In the genomic region with DNA sequence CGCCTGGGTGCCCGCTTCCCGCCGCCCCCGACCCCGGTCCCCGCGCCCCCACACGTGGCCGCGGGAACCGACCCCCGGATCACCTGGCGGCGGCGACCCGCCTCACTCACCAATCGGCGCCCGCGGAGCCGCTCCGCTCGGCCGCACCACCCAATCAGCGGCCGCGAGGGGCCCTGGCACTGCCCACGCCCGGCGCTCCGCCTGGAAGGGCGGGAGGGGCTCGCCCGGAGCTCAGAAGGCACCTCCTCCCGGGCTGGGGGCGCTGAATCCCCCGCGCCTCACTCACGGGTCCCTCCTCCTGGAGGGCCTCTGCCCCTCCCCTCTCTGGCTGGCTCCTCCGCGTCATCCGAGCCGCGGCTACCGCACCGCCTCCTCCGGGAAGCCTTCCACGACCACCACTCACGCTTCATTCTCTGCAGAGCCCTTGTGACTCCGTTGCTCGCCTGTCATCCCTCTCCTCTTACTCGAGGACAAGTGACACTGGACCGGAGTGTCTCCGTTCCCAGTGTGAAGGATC, we compare ENCODE assay signal across 8 cellular contexts. TPM values are rescaled to one million over a fixed set of nuclear protein-coding genes. Genes with fewer than 3 reads are reported as not detected.
DNase-seq lines count a peak whose midpoint lies in the region; ATAC-seq and TF ChIP-seq lines count a peak whose summit lies in the region.

No MANE protein-coding gene starts in this region.

- H3K9me3 Mint-ChIP-seq in CD8-positive, alpha-beta memory T cell: no peaks in the 10 kb centered on the region
- H3K9me3 Mint-ChIP-seq in WTC11: no peaks in the 10 kb centered on the region

- H3K27ac Mint-ChIP-seq in CD8-positive, alpha-beta memory T cell: peak overlapping the region in 4 of 8 donors; percentile 51 to 84 (median 64)
- H3K27ac Mint-ChIP-seq in WTC11: no peak overlapping the region

- H3K4me1 ChIP-seq in CD8-positive, alpha-beta memory T cell (ENCODE audit: insufficient read depth, low read length): peaks cover 17% of the 10 kb centered on the region

- peaks cover 8% of the 10 kb centered on the region for H3K27me3 ChIP-seq in CD8-positive, alpha-beta memory T cell (ENCODE audit: insufficient read depth, low read length, poor library complexity, severe bottlenecking)

- DNase-seq in CD8-positive, alpha-beta memory T cell: peak; percentile 42 to 71 (median 54)
- DNase-seq in NCI-H1105 treated with DMSO at 0.1 percent for 48 hours (lab: John Stamatoyannopoulos, UW) (peak; percentile 64), WTC11 (ENCODE audit: low spot score) (peak; percentile 86), cerebellar cortex (ENCODE audit: low spot score) (peak; percentile 71), kidney tubule cell (ENCODE audit: low spot score) (peak; percentile 86)
- DNase-seq in stimulated activated CD4-positive, alpha-beta T cell treated with anti-CD3 and anti-CD28 coated beads, Interleukin-1b, Interleukin-23, amount 100 ng/mL, for 4 hours (ENCODE audit: low read depth in 2 of 2): peak; percentile 40 to 65

- ATAC-seq in GM21786 (IDR thresholded peaks at IDR 0.05; ENCODE audit: unreplicated experiment) (peak; percentile 40), WTC11 (peak; percentile 82), HG03280 (IDR thresholded peaks at IDR 0.05; ENCODE audit: unreplicated experiment) (no peak)

- H3K4me1 Mint-ChIP-seq in CD8-positive, alpha-beta memory T cell: peaks cover 14 to 39% (median 21%) of the 10 kb centered on the region in 3 donors
- peaks cover 36% of the 10 kb centered on the region for H3K4me1 Mint-ChIP-seq in WTC11

- no peaks in the 10 kb centered on the region for H3K9me3 ChIP-seq in CD8-positive, alpha-beta memory T cell (ENCODE audit: low read length)

- peaks cover 0 to 2% (median 0%) of the 10 kb centered on the region in 3 donors for H3K36me3 Mint-ChIP-seq in CD8-positive, alpha-beta memory T cell
- H3K36me3 Mint-ChIP-seq in WTC11: no peaks in the 10 kb centered on the region

- POLR2A ChIA-PET in CD8-positive, alpha-beta memory T cell (lab: Charles Lee): interaction anchor here (1.1 to 2.3 kb wide), 2 partner anchors 55 to 98 kb away, joined by 3 to 13 read pairs; partner anchors contain the start of gene HP1BP3
- POLR2A ChIA-PET in WTC11 (lab: Charles Lee): interaction anchor here (1.1 to 3.4 kb wide), 2 partner anchors 35 to 55 kb away, joined by 3 to 14 read pairs; partner anchors contain the start of gene HP1BP3

- no peak overlapping the region for H3K27ac ChIP-seq in CD8-positive, alpha-beta memory T cell (ENCODE audit: low read depth, low read length)

- peak overlapping the region; percentile 81 to 93 (median 85) for H3K4me3 Mint-ChIP-seq in CD8-positive, alpha-beta memory T cell
- peak overlapping the region; percentile 87 for H3K4me3 Mint-ChIP-seq in WTC11

- H3K36me3 ChIP-seq in CD8-positive, alpha-beta memory T cell (ENCODE audit: insufficient read depth, low read length): no peaks in the 10 kb centered on the region

- peaks cover 0 to 9% of the 10 kb centered on the region in 2 donors for H3K27me3 Mint-ChIP-seq in CD8-positive, alpha-beta memory T cell
- H3K27me3 Mint-ChIP-seq in WTC11 (ENCODE audit: low read depth): peaks cover 55% of the 10 kb centered on the region

- no peak for TF ChIP-seq CTCF in WTC11 (IDR thresholded peaks at IDR 0.05)

- H3K4me3 ChIP-seq in CD8-positive, alpha-beta memory T cell (ENCODE audit: low read length): peak overlapping the region; percentile 83

- CTCF ChIA-PET in CD8-positive, alpha-beta memory T cell (lab: Charles Lee): interaction anchor here (0.9 to 4.0 kb wide), 2 partner anchors 15 to 35 kb away, joined by 3 to 15 read pairs; no protein-coding TSS in a partner anchor
- CTCF ChIA-PET in WTC11 (lab: Charles Lee): interaction anchor here (0.6 to 9.0 kb wide), 4 partner anchors 14 to 463 kb away, joined by 3 to 124 read pairs (median 8); partner anchors contain the start of gene KIF17

TF ChIP-seq in WTC11, 78 proteins besides CTCF, POLR2A, EP300 and RAD21:
- TF ChIP-seq SP1 (CRISPR knock-in tag; conservative IDR thresholded peaks at IDR 0.05) (peak; percentile 77), GTF2I (CRISPR knock-in tag; conservative IDR thresholded peaks at IDR 0.05) (peak; percentile 88), HMGXB4 (CRISPR knock-in tag; IDR thresholded peaks at IDR 0.05) (peak; percentile 21; the same call in 1 of the 2 replicates), ETV6 (CRISPR knock-in tag; IDR thresholded peaks at IDR 0.05) (0 out of 2 replicates have a peak, but pooled peaks have one; percentile 38), TEAD1 (CRISPR knock-in tag; IDR thresholded peaks at IDR 0.05) (peak; percentile 45; the same call in 1 of the 2 replicates), ESRRA (CRISPR knock-in tag; IDR thresholded peaks at IDR 0.05; ENCODE audit: borderline replicate concordance) (no peak), ZNF263 (CRISPR knock-in tag; IDR thresholded peaks at IDR 0.05; ENCODE audit: low read depth) (no peak), NFYB (CRISPR knock-in tag; conservative IDR thresholded peaks at IDR 0.05; ENCODE audit: low read depth) (peak; percentile 78), ZBTB43 (CRISPR knock-in tag; IDR thresholded peaks at IDR 0.05) (no peak), USF2 (CRISPR knock-in tag; IDR thresholded peaks at IDR 0.05) (peak; percentile 66), JUN (CRISPR knock-in tag; IDR thresholded peaks at IDR 0.05) (no peak)

RNA-seq across cellular contexts. Expression of gene SH2D5, which starts 0.4 kb away (rescaled TPM):
- total RNA-seq in CD8-positive, alpha-beta memory T cell: under 1 TPM; 0.13 to 0.24 TPM
- not detected for polyA plus RNA-seq in CD8-positive, alpha-beta memory T cell
- 13.4 to 17.8 TPM (median 13.8 TPM) in 3 replicates for total RNA-seq in WTC11 (2021)

RNA-seq across cellular contexts. Expression of gene KIF17, which starts 14.3 kb away (rescaled TPM):
- total RNA-seq in CD8-positive, alpha-beta memory T cell: not detected
- not detected for polyA plus RNA-seq in CD8-positive, alpha-beta memory T cell
- total RNA-seq in WTC11 (2021): 8.1 to 16.1 TPM (median 14.3 TPM) in 3 replicates

RNA-seq across cellular contexts. Expression of gene HP1BP3, which starts 55.0 kb away (rescaled TPM):
- 100 to 1,000 TPM; 155 to 166 TPM for total RNA-seq in CD8-positive, alpha-beta memory T cell
- polyA plus RNA-seq in CD8-positive, alpha-beta memory T cell: 221 TPM
- total RNA-seq in WTC11 (2021): 121 to 140 TPM (median 132 TPM) in 3 replicates

Comparison
In these comparisons a context has a peak if more than half of its experiments do, and no peak if none do; other contexts are left out.
1. RNA of gene SH2D5, which starts 0.4 kb away (total RNA-seq): 13.4 to 17.8 TPM in WTC11; 0.13 to 0.24 TPM in CD8-positive, alpha-beta memory T cell; every median in the first group is over 10 times any median in the second.
2. Peak in every context shown above with its lines, with median percentiles within 50 percentile points of each other: DNase-seq.